ENCODE assay signal across 2 cellular contexts in the genomic region with DNA sequence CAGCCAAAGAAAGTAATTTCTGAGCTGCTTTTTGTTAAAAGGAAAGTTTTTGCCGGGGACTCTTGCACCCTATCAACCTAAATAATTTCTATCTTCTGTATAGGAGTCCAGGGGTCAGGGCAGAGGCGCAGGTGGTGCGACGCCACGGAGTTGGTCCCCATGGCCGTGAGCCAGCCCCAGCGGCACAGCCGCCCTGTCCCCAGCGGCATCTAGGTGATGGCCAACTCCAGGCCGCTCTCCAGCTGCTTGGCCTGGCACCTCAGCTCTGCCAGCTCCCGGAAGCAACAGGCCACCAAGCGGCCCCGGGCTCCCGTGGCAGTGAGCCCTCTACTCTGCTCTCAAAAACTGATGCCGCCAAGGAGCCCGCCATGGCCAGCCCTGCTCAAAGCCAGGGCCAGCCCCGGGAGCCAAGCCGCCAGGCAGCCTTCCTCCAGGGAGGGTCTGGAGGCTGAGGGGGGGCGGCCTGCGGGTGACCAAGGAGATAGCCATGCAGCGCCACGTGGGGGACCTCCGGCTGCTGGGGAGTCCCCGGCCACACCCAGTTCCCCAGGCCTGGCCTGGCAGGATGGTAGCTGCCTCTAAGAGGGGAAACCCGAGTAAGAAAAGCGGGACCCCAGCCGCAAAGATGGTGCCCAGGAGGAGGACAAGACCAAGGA.
TF ChIP-seq lines count a peak whose summit lies in the region.

No MANE protein-coding gene starts in this region.

TF ChIP-seq in SK-N-SH, 30 proteins besides CTCF, POLR2A, EP300 and RAD21 (continued from another document):
- no peak for TF ChIP-seq PBX3 (IDR thresholded peaks at IDR 0.05)
- TF ChIP-seq EZH2phosphoT487 (IDR thresholded peaks at IDR 0.05; ENCODE audit: borderline replicate concordance, low read depth), result no peak
- TF ChIP-seq SIN3A (IDR thresholded peaks at IDR 0.05; ENCODE audit: borderline replicate concordance, low read depth, low read length), result no peak
- TF ChIP-seq, protein P1, sequence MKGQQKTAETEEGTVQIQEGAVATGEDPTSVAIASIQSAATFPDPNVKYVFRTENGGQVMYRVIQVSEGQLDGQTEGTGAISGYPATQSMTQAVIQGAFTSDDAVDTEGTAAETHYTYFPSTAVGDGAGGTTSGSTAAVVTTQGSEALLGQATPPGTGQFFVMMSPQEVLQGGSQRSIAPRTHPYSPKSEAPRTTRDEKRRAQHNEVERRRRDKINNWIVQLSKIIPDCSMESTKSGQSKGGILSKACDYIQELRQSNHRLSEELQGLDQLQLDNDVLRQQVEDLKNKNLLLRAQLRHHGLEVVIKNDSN (IDR thresholded peaks at IDR 0.05; ENCODE audit: borderline replicate concordance, low read depth), result no peak
- TF ChIP-seq FOXJ3 (CRISPR knock-in tag; IDR thresholded peaks at IDR 0.05), result no peak
- TF ChIP-seq TCF12 (IDR thresholded peaks at IDR 0.05), result no peak
- TF ChIP-seq, protein P2, sequence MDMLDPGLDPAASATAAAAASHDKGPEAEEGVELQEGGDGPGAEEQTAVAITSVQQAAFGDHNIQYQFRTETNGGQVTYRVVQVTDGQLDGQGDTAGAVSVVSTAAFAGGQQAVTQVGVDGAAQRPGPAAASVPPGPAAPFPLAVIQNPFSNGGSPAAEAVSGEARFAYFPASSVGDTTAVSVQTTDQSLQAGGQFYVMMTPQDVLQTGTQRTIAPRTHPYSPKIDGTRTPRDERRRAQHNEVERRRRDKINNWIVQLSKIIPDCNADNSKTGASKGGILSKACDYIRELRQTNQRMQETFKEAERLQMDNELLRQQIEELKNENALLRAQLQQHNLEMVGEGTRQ (IDR thresholded peaks at IDR 0.05; ENCODE audit: borderline replicate concordance, low read depth, low read length), result no peak
- TF ChIP-seq FOXM1 (IDR thresholded peaks at IDR 0.05; ENCODE audit: low read depth), result no peak
- no peak for TF ChIP-seq MXI1 (IDR thresholded peaks at IDR 0.05; ENCODE audit: low read depth, low read length)
- no peak for TF ChIP-seq RFX5 (IDR thresholded peaks at IDR 0.05; ENCODE audit: low read length)
- TF ChIP-seq SMC3 (IDR thresholded peaks at IDR 0.05; ENCODE audit: low read depth, low read length), result no peak
- TF ChIP-seq FOSL2 (IDR thresholded peaks at IDR 0.05; ENCODE audit: borderline replicate concordance, low read depth), result no peak
TF ChIP-seq in SK-N-SH: peak in this region for 0.

TF ChIP-seq in SK-N-SH treated with all-trans-retinoic acid at 6 μM for 48 hours, 23 proteins besides CTCF, POLR2A, EP300 and RAD21:
- TF ChIP-seq TSHZ2 (CRISPR knock-in tag; IDR thresholded peaks at IDR 0.05) (no peak), CREB5 (CRISPR knock-in tag; IDR thresholded peaks at IDR 0.05; ENCODE audit: low read depth) (no peak), RARB (CRISPR knock-in tag; IDR thresholded peaks at IDR 0.05) (no peak), SNAI2 (CRISPR knock-in tag; IDR thresholded peaks at IDR 0.05) (no peak)
